ENCODE assay signal across 8 cellular contexts in the genomic region with DNA sequence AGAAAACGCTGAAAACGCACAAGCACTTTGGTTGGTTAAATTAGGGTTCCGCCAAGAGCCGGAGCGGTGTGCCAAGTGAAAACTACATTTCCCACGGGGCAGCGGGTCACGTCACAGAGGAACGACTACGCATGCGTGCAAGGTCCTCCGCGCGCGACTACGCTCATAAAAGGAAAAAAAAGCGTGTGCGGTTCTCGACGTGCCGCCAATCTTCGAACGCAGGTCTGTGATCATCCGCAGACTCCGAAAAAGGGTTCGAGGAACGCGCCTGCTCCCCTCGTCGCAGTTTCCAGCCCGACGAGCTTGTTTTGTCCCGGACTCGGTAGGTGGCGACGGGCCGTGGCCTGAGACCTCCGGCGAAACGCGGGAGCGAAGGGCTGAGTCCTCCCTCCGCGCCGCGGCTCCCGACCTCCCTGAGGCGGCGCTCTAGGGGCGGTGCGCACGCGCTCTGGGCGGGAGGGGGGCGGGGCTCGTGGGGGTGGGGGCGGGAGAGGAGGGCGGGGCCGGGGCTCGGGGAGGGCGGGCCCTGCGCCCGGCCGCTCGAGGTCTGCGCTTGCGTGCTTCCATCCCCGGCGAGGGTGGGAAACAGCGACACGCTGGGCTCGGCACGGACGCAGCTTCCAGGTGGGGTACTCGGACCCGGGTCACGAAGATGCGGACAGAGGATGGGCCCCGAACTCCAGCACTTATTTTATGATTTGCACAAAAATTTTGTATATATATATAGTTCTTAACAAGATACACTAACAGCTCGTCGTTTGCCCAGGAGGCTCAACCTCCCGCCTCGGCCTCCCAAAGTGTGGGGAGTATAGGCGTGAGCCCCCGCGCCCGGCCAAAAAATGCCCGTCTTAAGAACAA. TPM values are rescaled to one million over a fixed set of nuclear protein-coding genes. Genes with fewer than 3 reads are reported as not detected.
DNase-seq lines count a peak whose midpoint lies in the region; ATAC-seq and TF ChIP-seq lines count a peak whose summit lies in the region.

A gene (plus strand): TSS at position 145 of the 858 bp plus-strand sequence. CDS start 27,150 bp downstream, outside the sequence.

- H3K9ac ChIP-seq in mucosa of stomach (ENCODE audit: low read length), result peak within 1 kb of the TSS; percentile 75

- peak; percentile 77 for ATAC-seq in GM21576 (IDR thresholded peaks at IDR 0.05; ENCODE audit: unreplicated experiment)

- peak; percentile 36; the same call in 1 of the 2 replicates for TF ChIP-seq CTCF in PC-9 (conservative IDR thresholded peaks at IDR 0.05)

- peaks cover 7% of the 10 kb centered on the region for H3K79me2 ChIP-seq in PC-9 (ENCODE audit: low read depth)

- peak within 1 kb of the TSS; percentile 97 for H2AFZ ChIP-seq in PC-9

- intact Hi-C loops in PC-9 (cut with micrococcal nuclease; ENCODE audit: unreplicated experiment), result loop anchor here (5.0 kb wide), 2 partner anchors 43 to 63 kb away; a partner anchor contains a TSS

- TSS peak; percentile 97 for BruUV-seq in PC-9 (replicated peaks; lab: Mats Ljungman, UMichigan)

- no peaks in the 10 kb centered on the region for H3K27me3 ChIP-seq in PC-9 (ENCODE audit: insufficient read depth, low read depth)
- no peaks in the 10 kb centered on the region for H3K27me3 ChIP-seq in mucosa of stomach (ENCODE audit: control insufficient read depth, insufficient read depth, low read length)

- H3K36me3 ChIP-seq in PC-9 (ENCODE audit: low read depth) (no peaks in the 10 kb centered on the region), mucosa of stomach (ENCODE audit: control insufficient read depth, insufficient read depth, low read length) (no peaks in the 10 kb centered on the region)

- CTCF ChIA-PET in PC-9 (lab: Charles Lee), result interaction anchor here (0.5 to 1.4 kb wide), 4 partner anchors 15 to 182 kb away, joined by 3 to 15 read pairs (median 6); a partner anchor contains a TSS

- H3K9me2 ChIP-seq in PC-9 (ENCODE audit: insufficient read depth), result no peaks in the 10 kb centered on the region

- DNase-seq in DMS53 (lab: John Stamatoyannopoulos, UW), result peak; percentile 92
- DNase-seq in Jurkat, Clone E6-1 (ENCODE audit: low read depth, low spot score), result peak; percentile 92
- DNase-seq in PC-9, result peak; percentile 72 to 94
- peak; percentile 92 for DNase-seq in activated T-cell treated with anti-CD3 and anti-CD28 coated beads, Interleukin-2, amount 50 U/mL, for 1 hour
- peak; percentile 94 to 96 for DNase-seq in erythroblast (lab: John Stamatoyannopoulos, UW)
- peak; percentile 84 to 85 for DNase-seq in stimulated activated CD8-positive, alpha-beta memory T cell treated with anti-CD3 and anti-CD28 coated beads, Interleukin-7, amount 100 ng/mL, for 1 hour (ENCODE audit: low read depth in 2 of 2)

- peak within 1 kb of the TSS; percentile 94 for H3K4me2 ChIP-seq in PC-9

- peaks cover 3% of the 10 kb centered on the region for H3F3A ChIP-seq in PC-9 (ENCODE audit: insufficient read depth, low read depth)

- H3K9me3 ChIP-seq in PC-9 (ENCODE audit: insufficient read depth, low read depth) (no peaks in the 10 kb centered on the region), mucosa of stomach (ENCODE audit: control insufficient read depth, low read length) (no peaks in the 10 kb centered on the region)

- H3K4me1 ChIP-seq in PC-9 (replicated peaks; ENCODE audit: insufficient read depth), result peaks cover 16% of the 10 kb centered on the region
- H3K4me1 ChIP-seq in mucosa of stomach (ENCODE audit: control insufficient read depth, insufficient read depth, low read length), result peaks cover 5% of the 10 kb centered on the region

- POLR2A ChIA-PET in PC-9 (lab: Charles Lee; ENCODE audit: unreplicated experiment), result interaction anchor here (0.6 to 0.8 kb wide), 3 partner anchors 43 to 65 kb away, joined by 3 to 11 read pairs (median 3); a partner anchor contains a TSS

- H3K4me3 ChIP-seq in Jurkat, Clone E6-1 (ENCODE audit: low read length), result peak within 1 kb of the TSS; percentile 72
- H3K4me3 ChIP-seq in PC-9 (peak within 1 kb of the TSS; percentile 74), mucosa of stomach (ENCODE audit: low read length) (peak within 1 kb of the TSS; percentile 56)

- H4K20me1 ChIP-seq in PC-9 (ENCODE audit: insufficient read depth), result no peaks in the 10 kb centered on the region

- TF ChIP-seq POLR2A in erythroblast (IDR thresholded peaks at IDR 0.05; ENCODE audit: low read length), result peak; percentile 91

- peak within 1 kb of the TSS; percentile 93 for H3K27ac ChIP-seq in PC-9

RNA-seq across cellular contexts. Expression of the gene that starts here (rescaled TPM):
- polyA plus RNA-seq in Jurkat, Clone E6-1 (2012; ENCODE audit: insufficient read depth, insufficient read length), result 50.3 TPM
- total RNA-seq in PC-9 (2021), result 45.3 and 51.1 TPM in 2 replicates

Comparison
In these comparisons a context has a peak if more than half of its experiments do, and no peak if none do; other contexts are left out.
1. Peak in every context shown above with its lines: DNase-seq, ATAC-seq, H3K4me3 ChIP-seq and H3K27ac ChIP-seq.